ENCODE assay signal across 8 cellular contexts in genomic region chr2:113138428-113139322, GRCh38. TPM values are rescaled to one million over a fixed set of nuclear protein-coding genes. Genes with fewer than 3 reads are reported as not detected.
DNase-seq lines count a peak whose midpoint lies in the region; ATAC-seq and TF ChIP-seq lines count a peak whose summit lies in the region.

No MANE protein-coding gene starts in this region.

- peak; percentile 62 for ATAC-seq in GM19324 (IDR thresholded peaks at IDR 0.05; ENCODE audit: low FRiP score, unreplicated experiment)

- peak overlapping the region; percentile 43 for H3K9ac ChIP-seq in skeletal muscle satellite cell (ENCODE audit: low read depth, low read length)

- peak; percentile 10 for DNase-seq in COLO668 (lab: John Stamatoyannopoulos, UW; ENCODE audit: unreplicated experiment)
- DNase-seq in SIG-M5 treated with dmso at 0.1 percent for 504 hours (lab: John Stamatoyannopoulos, UW; ENCODE audit: unreplicated experiment): peak; percentile 71
- DNase-seq in astrocyte of the cerebellum (ENCODE audit: low read depth): peak; percentile 66
- peak; percentile 87 for DNase-seq in hepatocyte (ENCODE audit: low spot score)
- no peak for DNase-seq in NCI-H187 treated with DMSO at 0.1 percent for 48 hours (lab: John Stamatoyannopoulos, UW)

- H3K4me3 ChIP-seq in astrocyte of the cerebellum (ENCODE audit: low read depth, low read length) (no peak overlapping the region), hepatocyte (no peak overlapping the region), skeletal muscle satellite cell (ENCODE audit: low read length) (no peak overlapping the region)

- peak overlapping the region; percentile 67 for H3K4me2 ChIP-seq in hepatocyte
- peak overlapping the region; percentile 62 for H3K4me2 ChIP-seq in skeletal muscle satellite cell (ENCODE audit: low read length)

- no peaks in the 10 kb centered on the region for H3K79me2 ChIP-seq in hepatocyte

- WGBS in hepatocyte (ENCODE audit: low lambda C conversion rate, missing lambda C conversion rate): 23% methylated on average over 13 of the region's 13 CpGs

- in situ Hi-C loops in astrocyte of the cerebellum (cut with HindIII; ENCODE audit: low sequenced_read_pairs): loop anchor here (5.0 kb wide), 1 partner anchor 64 kb away; no protein-coding TSS in a partner anchor

- TF ChIP-seq CTCF in LNCAP (IDR thresholded peaks at IDR 0.05) (peak; percentile 67), astrocyte of the cerebellum (IDR thresholded peaks at IDR 0.05; ENCODE audit: low read depth, low read length, missing control alignments) (peak; percentile 78), hepatocyte (IDR thresholded peaks at IDR 0.05; ENCODE audit: poor library complexity) (peak; percentile 80)

- H3K36me3 ChIP-seq in hepatocyte (replicated peaks; ENCODE audit: insufficient read depth, low read depth): no peaks in the 10 kb centered on the region
- H3K36me3 ChIP-seq in skeletal muscle satellite cell (ENCODE audit: insufficient read depth, low read length): no peaks in the 10 kb centered on the region

- H3K27me3 ChIP-seq in hepatocyte (no peaks in the 10 kb centered on the region), skeletal muscle satellite cell (ENCODE audit: control insufficient read depth, insufficient read depth, low read length) (peaks cover 27% of the 10 kb centered on the region)

- H3K9me3 ChIP-seq in hepatocyte (ENCODE audit: low read depth) (no peaks in the 10 kb centered on the region), skeletal muscle satellite cell (replicated peaks; ENCODE audit: low read length) (no peaks in the 10 kb centered on the region)

- no peaks in the 10 kb centered on the region for H3K9me2 ChIP-seq in hepatocyte (replicated peaks; ENCODE audit: insufficient read depth)

- H2AFZ ChIP-seq in hepatocyte: peak overlapping the region; percentile 57

- no peaks in the 10 kb centered on the region for H4K20me1 ChIP-seq in hepatocyte (ENCODE audit: insufficient read depth, poor library complexity, severe bottlenecking)

- peak overlapping the region; percentile 75 for H3K27ac ChIP-seq in hepatocyte

- H3K4me1 ChIP-seq in hepatocyte (ENCODE audit: insufficient read depth) (peaks cover 9% of the 10 kb centered on the region), skeletal muscle satellite cell (ENCODE audit: control insufficient read depth, insufficient read depth, low read length) (no peaks in the 10 kb centered on the region)

RNA-seq across cellular contexts. Expression of gene IL1RN, which starts 11.3 kb away (rescaled TPM):
- total RNA-seq in hepatocyte: 3.1 and 4.3 TPM in 2 replicates
- polyA plus RNA-seq in hepatocyte: 4.5 and 7.3 TPM in 2 replicates
- total RNA-seq in skeletal muscle satellite cell (2012; rRNA removed): 0.25 TPM in 1 of 2 replicates, not detected in the other

RNA-seq across cellular contexts. Expression of gene PSD4, which starts 35.1 kb away (rescaled TPM):
- total RNA-seq in hepatocyte: 22.6 and 26.5 TPM in 2 replicates
- 11.5 and 15.1 TPM in 2 replicates for polyA plus RNA-seq in hepatocyte
- total RNA-seq in skeletal muscle satellite cell (2012; rRNA removed): 1.0 and 2.8 TPM in 2 replicates
